In genomic region chr7:35771776-35772175, GRCh38 we compare ENCODE assay signal across 24 cellular contexts.
"Had no signal": no experiment of that assay in that cellular context is flagged by ENCODE, and none has a peak within 500 bp of the region (broad histone marks: within the 10 kb centered on the region; RNA-seq: fewer than 3 reads in every experiment).

No MANE protein-coding gene starts in this region.

- H3K9me3 ChIP-seq: colonic mucosa, esophagus muscularis mucosa, esophagus squamous epithelium, gastrocnemius medialis, gastroesophageal sphincter had no signal

- H3K27me3 ChIP-seq: colonic mucosa, esophagus muscularis mucosa, esophagus squamous epithelium, foreskin keratinocyte, gastrocnemius medialis, gastroesophageal sphincter, heart left ventricle, heart right ventricle had no signal

- H3K36me3 ChIP-seq: colonic mucosa, esophagus muscularis mucosa, esophagus squamous epithelium, gastrocnemius medialis, gastroesophageal sphincter, heart left ventricle, heart right ventricle had no signal

- H3K4me3 Mint-ChIP-seq: dendritic cell treated with granulocyte-macrophage colony-stimulating factor and Interleukin-4, amounts not matched to agents 40 ng/mL and 50 ng/mL, for 4 days; effector memory CD8-positive, alpha-beta T cell; endodermal cell had no signal

- H3K9me3 Mint-ChIP-seq: dendritic cell treated with granulocyte-macrophage colony-stimulating factor and Interleukin-4, amounts not matched to agents 40 ng/mL and 50 ng/mL, for 4 days; effector memory CD8-positive, alpha-beta T cell; endodermal cell had no signal

- H3K4me1 Mint-ChIP-seq: endodermal cell had no signal

- H3K27ac Mint-ChIP-seq: dendritic cell treated with granulocyte-macrophage colony-stimulating factor and Interleukin-4, amounts not matched to agents 40 ng/mL and 50 ng/mL, for 4 days; effector memory CD8-positive, alpha-beta T cell; endodermal cell had no signal

- ATAC-seq: effector memory CD8-positive, alpha-beta T cell; esophagus mucosa; foreskin keratinocyte; gastrocnemius medialis; gastroesophageal sphincter; heart left ventricle; heart right ventricle had no signal

- H3K27me3 Mint-ChIP-seq: dendritic cell treated with granulocyte-macrophage colony-stimulating factor and Interleukin-4, amounts not matched to agents 40 ng/mL and 50 ng/mL, for 4 days; effector memory CD8-positive, alpha-beta T cell had no signal

- DNase-seq: colonic mucosa; cortex of kidney; dermis blood vessel endothelial cell; effector CD4-positive, alpha-beta T cell; effector CD8-positive, alpha-beta T cell; effector memory CD4-positive, alpha-beta T cell; effector memory CD8-positive, alpha-beta T cell; endodermal cell; erythroblast; esophagus squamous epithelium; foreskin fibroblast; foreskin keratinocyte; foreskin melanocyte; gastrocnemius medialis; glutamatergic neuron; head of caudate nucleus; heart left ventricle; heart right ventricle had no signal

- H3K4me1 ChIP-seq: colonic mucosa, esophagus muscularis mucosa, esophagus squamous epithelium, foreskin keratinocyte, gastrocnemius medialis, gastroesophageal sphincter had no signal

- H3K27ac ChIP-seq: colonic mucosa, coronary artery, epithelial cell of prostate, esophagus muscularis mucosa, esophagus squamous epithelium, foreskin keratinocyte, gastrocnemius medialis, gastroesophageal sphincter, heart left ventricle, heart right ventricle had no signal

- H3K4me3 ChIP-seq: colonic mucosa, coronary artery, esophagus muscularis mucosa, esophagus squamous epithelium, gastrocnemius medialis, gastroesophageal sphincter, heart left ventricle, heart right ventricle had no signal
